Comparison of ENCODE assay signal across 2 cellular contexts in the genomic region with DNA sequence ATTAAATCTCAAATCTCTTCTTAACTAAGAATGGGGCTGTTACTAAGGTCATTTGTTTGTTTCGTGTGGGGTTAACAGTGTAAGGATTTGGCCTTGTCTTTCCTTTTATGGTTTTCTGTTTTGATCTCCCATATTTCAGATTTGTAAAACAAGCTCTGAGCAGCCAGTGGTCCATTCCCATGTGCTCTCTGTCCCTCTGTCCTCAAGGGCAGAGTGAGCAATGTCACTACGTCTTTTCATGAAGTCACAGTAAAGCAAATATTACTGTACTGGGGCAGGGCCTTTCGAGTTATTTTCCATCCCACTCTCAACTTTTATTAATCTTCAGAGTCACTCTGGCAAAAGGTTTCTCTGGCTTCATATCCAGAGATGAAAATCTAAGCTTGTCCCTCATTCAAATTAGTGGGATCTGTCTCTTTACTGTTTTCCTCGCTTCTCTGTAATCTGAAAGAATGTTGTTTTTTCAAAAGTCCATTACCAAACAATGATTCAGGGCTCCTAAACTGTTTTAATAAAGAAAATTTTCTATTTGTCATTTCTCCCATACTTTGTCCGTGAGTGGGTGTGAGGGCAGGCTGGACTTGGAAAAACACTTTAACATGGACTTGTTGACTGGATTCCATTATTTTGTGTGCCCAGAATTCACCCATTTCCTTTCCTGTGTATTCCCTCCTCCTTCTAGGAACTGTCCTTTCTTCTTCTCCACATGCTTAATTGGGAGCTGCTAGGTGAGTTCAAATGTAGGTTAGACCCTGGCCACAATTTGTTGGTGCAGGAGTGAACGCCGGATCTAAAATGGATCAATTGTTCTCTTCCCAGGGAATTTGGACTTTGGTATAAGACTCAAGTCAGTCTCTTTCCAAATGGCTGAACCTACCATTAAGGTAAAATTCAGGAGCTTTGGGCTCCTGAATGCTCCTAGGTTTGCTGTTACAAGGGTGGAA.
TF ChIP-seq lines count a peak whose summit lies in the region.

No MANE protein-coding gene starts in this region.

TF ChIP-seq in SK-N-SH, 30 proteins besides CTCF, POLR2A, EP300 and RAD21:
- TF ChIP-seq, protein P1, sequence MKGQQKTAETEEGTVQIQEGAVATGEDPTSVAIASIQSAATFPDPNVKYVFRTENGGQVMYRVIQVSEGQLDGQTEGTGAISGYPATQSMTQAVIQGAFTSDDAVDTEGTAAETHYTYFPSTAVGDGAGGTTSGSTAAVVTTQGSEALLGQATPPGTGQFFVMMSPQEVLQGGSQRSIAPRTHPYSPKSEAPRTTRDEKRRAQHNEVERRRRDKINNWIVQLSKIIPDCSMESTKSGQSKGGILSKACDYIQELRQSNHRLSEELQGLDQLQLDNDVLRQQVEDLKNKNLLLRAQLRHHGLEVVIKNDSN (IDR thresholded peaks at IDR 0.05; ENCODE audit: borderline replicate concordance, low read depth) = no peak
- TF ChIP-seq MXI1 (IDR thresholded peaks at IDR 0.05; ENCODE audit: low read depth, low read length) (no peak), RFX5 (IDR thresholded peaks at IDR 0.05; ENCODE audit: low read length) (no peak), CHD2 (IDR thresholded peaks at IDR 0.05; ENCODE audit: low read length, partially characterized antibody) (no peak), RCOR1 (IDR thresholded peaks at IDR 0.05; ENCODE audit: low read length) (no peak), TEAD4 (IDR thresholded peaks at IDR 0.05; ENCODE audit: borderline replicate concordance, insufficient read depth) (no peak)
- TF ChIP-seq, protein P2, sequence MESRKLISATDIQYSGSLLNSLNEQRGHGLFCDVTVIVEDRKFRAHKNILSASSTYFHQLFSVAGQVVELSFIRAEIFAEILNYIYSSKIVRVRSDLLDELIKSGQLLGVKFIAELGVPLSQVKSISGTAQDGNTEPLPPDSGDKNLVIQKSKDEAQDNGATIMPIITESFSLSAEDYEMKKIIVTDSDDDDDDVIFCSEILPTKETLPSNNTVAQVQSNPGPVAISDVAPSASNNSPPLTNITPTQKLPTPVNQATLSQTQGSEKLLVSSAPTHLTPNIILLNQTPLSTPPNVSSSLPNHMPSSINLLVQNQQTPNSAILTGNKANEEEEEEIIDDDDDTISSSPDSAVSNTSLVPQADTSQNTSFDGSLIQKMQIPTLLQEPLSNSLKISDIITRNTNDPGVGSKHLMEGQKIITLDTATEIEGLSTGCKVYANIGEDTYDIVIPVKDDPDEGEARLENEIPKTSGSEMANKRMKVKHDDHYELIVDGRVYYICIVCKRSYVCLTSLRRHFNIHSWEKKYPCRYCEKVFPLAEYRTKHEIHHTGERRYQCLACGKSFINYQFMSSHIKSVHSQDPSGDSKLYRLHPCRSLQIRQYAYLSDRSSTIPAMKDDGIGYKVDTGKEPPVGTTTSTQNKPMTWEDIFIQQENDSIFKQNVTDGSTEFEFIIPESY (IDR thresholded peaks at IDR 0.05; ENCODE audit: borderline replicate concordance, low read depth) = no peak
- TF ChIP-seq, protein P3, sequence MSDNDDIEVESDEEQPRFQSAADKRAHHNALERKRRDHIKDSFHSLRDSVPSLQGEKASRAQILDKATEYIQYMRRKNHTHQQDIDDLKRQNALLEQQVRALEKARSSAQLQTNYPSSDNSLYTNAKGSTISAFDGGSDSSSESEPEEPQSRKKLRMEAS (IDR thresholded peaks at IDR 0.05; ENCODE audit: low read depth) = no peak

TF ChIP-seq in SK-N-SH treated with all-trans-retinoic acid at 6 μM for 48 hours, 23 proteins besides CTCF, POLR2A, EP300 and RAD21 (continued from another document):
- TF ChIP-seq ZFP30 (CRISPR knock-in tag; IDR thresholded peaks at IDR 0.05) (no peak), ZNF565 (CRISPR knock-in tag; conservative IDR thresholded peaks at IDR 0.05; ENCODE audit: low read depth) (no peak), RARB (CRISPR knock-in tag; IDR thresholded peaks at IDR 0.05) (no peak), ZFP3 (CRISPR knock-in tag; IDR thresholded peaks at IDR 0.05) (no peak), ESRRG (CRISPR knock-in tag; IDR thresholded peaks at IDR 0.05) (no peak), PPARA (CRISPR knock-in tag; IDR thresholded peaks at IDR 0.05; ENCODE audit: borderline replicate concordance) (no peak), BACH2 (CRISPR knock-in tag; IDR thresholded peaks at IDR 0.05; ENCODE audit: borderline replicate concordance) (no peak), ZNF8 (CRISPR knock-in tag; IDR thresholded peaks at IDR 0.05) (no peak)
- TF ChIP-seq, protein P4, sequence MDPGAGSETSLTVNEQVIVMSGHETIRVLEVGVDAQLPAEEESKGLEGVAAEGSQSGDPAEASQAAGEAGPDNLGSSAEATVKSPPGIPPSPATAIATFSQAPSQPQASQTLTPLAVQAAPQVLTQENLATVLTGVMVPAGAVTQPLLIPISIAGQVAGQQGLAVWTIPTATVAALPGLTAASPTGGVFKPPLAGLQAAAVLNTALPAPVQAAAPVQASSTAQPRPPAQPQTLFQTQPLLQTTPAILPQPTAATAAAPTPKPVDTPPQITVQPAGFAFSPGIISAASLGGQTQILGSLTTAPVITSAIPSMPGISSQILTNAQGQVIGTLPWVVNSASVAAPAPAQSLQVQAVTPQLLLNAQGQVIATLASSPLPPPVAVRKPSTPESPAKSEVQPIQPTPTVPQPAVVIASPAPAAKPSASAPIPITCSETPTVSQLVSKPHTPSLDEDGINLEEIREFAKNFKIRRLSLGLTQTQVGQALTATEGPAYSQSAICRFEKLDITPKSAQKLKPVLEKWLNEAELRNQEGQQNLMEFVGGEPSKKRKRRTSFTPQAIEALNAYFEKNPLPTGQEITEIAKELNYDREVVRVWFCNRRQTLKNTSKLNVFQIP (CRISPR knock-in tag; IDR thresholded peaks at IDR 0.05; ENCODE audit: borderline replicate concordance, low read depth) = no peak
- TF ChIP-seq, protein P5, sequence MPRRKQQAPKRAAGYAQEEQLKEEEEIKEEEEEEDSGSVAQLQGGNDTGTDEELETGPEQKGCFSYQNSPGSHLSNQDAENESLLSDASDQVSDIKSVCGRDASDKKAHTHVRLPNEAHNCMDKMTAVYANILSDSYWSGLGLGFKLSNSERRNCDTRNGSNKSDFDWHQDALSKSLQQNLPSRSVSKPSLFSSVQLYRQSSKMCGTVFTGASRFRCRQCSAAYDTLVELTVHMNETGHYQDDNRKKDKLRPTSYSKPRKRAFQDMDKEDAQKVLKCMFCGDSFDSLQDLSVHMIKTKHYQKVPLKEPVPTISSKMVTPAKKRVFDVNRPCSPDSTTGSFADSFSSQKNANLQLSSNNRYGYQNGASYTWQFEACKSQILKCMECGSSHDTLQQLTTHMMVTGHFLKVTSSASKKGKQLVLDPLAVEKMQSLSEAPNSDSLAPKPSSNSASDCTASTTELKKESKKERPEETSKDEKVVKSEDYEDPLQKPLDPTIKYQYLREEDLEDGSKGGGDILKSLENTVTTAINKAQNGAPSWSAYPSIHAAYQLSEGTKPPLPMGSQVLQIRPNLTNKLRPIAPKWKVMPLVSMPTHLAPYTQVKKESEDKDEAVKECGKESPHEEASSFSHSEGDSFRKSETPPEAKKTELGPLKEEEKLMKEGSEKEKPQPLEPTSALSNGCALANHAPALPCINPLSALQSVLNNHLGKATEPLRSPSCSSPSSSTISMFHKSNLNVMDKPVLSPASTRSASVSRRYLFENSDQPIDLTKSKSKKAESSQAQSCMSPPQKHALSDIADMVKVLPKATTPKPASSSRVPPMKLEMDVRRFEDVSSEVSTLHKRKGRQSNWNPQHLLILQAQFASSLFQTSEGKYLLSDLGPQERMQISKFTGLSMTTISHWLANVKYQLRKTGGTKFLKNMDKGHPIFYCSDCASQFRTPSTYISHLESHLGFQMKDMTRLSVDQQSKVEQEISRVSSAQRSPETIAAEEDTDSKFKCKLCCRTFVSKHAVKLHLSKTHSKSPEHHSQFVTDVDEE (CRISPR knock-in tag; IDR thresholded peaks at IDR 0.05) = no peak
